Comparison of ENCODE assay signal across 15 cellular contexts in genomic region chr1:222071313-222071886, GRCh38.
DNase-seq lines count a peak whose midpoint lies in the region; ATAC-seq and TF ChIP-seq lines count a peak whose summit lies in the region.
"Had no signal": no experiment of that assay in that cellular context is flagged by ENCODE, and none has a peak within 500 bp of the region (broad histone marks: within the 10 kb centered on the region; RNA-seq: fewer than 3 reads in every experiment).

No MANE protein-coding gene starts in this region.

- peaks cover 0 to 7% of the 10 kb centered on the region in 2 donors for H3K27me3 Mint-ChIP-seq in natural killer cell (ENCODE audit: low read depth in 2 of 2)
- H3K27me3 Mint-ChIP-seq: activated naive CD8-positive, alpha-beta T cell treated with anti-CD3 and anti-CD28 coated beads, Interleukin-2, amount 10 ng/mL, durations not matched to agents 7 days and 5 days had no signal

- intact Hi-C loops in natural killer cell (cut with micrococcal nuclease): no loop called here

- H3K4me3 Mint-ChIP-seq in natural killer cell: no peak overlapping the region
- H3K4me3 Mint-ChIP-seq: activated naive CD8-positive, alpha-beta T cell treated with anti-CD3 and anti-CD28 coated beads, Interleukin-2, amount 10 ng/mL, durations not matched to agents 7 days and 5 days; neural crest cell had no signal

- H3K4me1 Mint-ChIP-seq in natural killer cell: no peaks in the 10 kb centered on the region
- H3K4me1 Mint-ChIP-seq: activated naive CD8-positive, alpha-beta T cell treated with anti-CD3 and anti-CD28 coated beads, Interleukin-2, amount 10 ng/mL, durations not matched to agents 7 days and 5 days; neural crest cell had no signal

- H3K9me3 Mint-ChIP-seq in natural killer cell: no peaks in the 10 kb centered on the region
- H3K9me3 Mint-ChIP-seq: activated naive CD8-positive, alpha-beta T cell treated with anti-CD3 and anti-CD28 coated beads, Interleukin-2, amount 10 ng/mL, durations not matched to agents 7 days and 5 days; neural crest cell had no signal

- no peak for TF ChIP-seq CTCF in natural killer cell (IDR thresholded peaks at IDR 0.05)

- DNase-seq in NCI-H2171 treated with DMSO at 0.1 percent for 48 hours (lab: John Stamatoyannopoulos, UW): peak; percentile 9
- no peak for DNase-seq in NCI-H2171 (lab: John Stamatoyannopoulos, UW)
- peak; percentile 37 for DNase-seq in amniotic epithelial cell (ENCODE audit: low read depth)
- DNase-seq in inferior parietal cortex (ENCODE audit: extremely low spot score): peak; percentile 69
- DNase-seq in natural killer cell: no peak
- DNase-seq: activated CD4-positive, CD25-positive, alpha-beta regulatory T cell; activated naive CD8-positive, alpha-beta T cell treated with anti-CD3 and anti-CD28 coated beads, Interleukin-2, amount 10 ng/mL, durations not matched to agents 7 days and 5 days; kidney glomerular epithelial cell; NCI-H1436 treated with DMSO at 0.1 percent for 48 hours; small intestine; SW 1271 had no signal

- no peaks in the 10 kb centered on the region for H3K36me3 Mint-ChIP-seq in natural killer cell
- H3K36me3 Mint-ChIP-seq: activated naive CD8-positive, alpha-beta T cell treated with anti-CD3 and anti-CD28 coated beads, Interleukin-2, amount 10 ng/mL, durations not matched to agents 7 days and 5 days had no signal

- ATAC-seq in HG03442 (IDR thresholded peaks at IDR 0.05; ENCODE audit: unreplicated experiment) (no peak), HG03039 (IDR thresholded peaks at IDR 0.05; ENCODE audit: unreplicated experiment) (no peak), natural killer cell (no peak)

- peak overlapping the region; percentile 42 for H3K27ac ChIP-seq in temporal lobe (ENCODE audit: low read depth, low read length)

- no peak overlapping the region for H3K27ac Mint-ChIP-seq in natural killer cell
- H3K27ac Mint-ChIP-seq: activated naive CD8-positive, alpha-beta T cell treated with anti-CD3 and anti-CD28 coated beads, Interleukin-2, amount 10 ng/mL, durations not matched to agents 7 days and 5 days had no signal

Comparison
In these comparisons a context has a peak if more than half of its experiments do, and no peak if none do; other contexts are left out.
1. DNase-seq: peak in NCI-H2171 treated with DMSO at 0.1 percent for 48 hours (single experiment), amniotic epithelial cell (single experiment) and inferior parietal cortex (single experiment); none in NCI-H2171 (single experiment) and natural killer cell (single experiment).